Comparison of ENCODE assay signal across 21 cellular contexts in genomic region chr7:151231080-151231479, GRCh38. TPM values are rescaled to one million over a fixed set of nuclear protein-coding genes. Genes with fewer than 3 reads are reported as not detected.
DNase-seq lines count a peak whose midpoint lies in the region; ATAC-seq, FAIRE-seq and TF ChIP-seq lines count a peak whose summit lies in the region.
"Had no signal": no experiment of that assay in that cellular context is flagged by ENCODE, and none has a peak within 500 bp of the region (broad histone marks: within the 10 kb centered on the region; RNA-seq: fewer than 3 reads in every experiment).

No MANE protein-coding gene starts in this region.

- no peak for TF ChIP-seq CTCF in astrocyte (IDR thresholded peaks at IDR 0.05; ENCODE audit: insufficient read depth, low read depth, low read length)
- TF ChIP-seq CTCF in prostate gland (IDR thresholded peaks at IDR 0.05), result no peak
- no peak for TF ChIP-seq CTCF in RWPE1 (conservative IDR thresholded peaks at IDR 0.05; ENCODE audit: low read depth)
- TF ChIP-seq CTCF in pancreas (IDR thresholded peaks at IDR 0.05), result no peak

- no peaks in the 10 kb centered on the region for H3K9me3 Mint-ChIP-seq in activated naive CD8-positive, alpha-beta T cell (ENCODE audit: low read depth)
- no peaks in the 10 kb centered on the region for H3K9me3 Mint-ChIP-seq in activated naive CD8-positive, alpha-beta T cell treated with anti-CD3 and anti-CD28 coated beads for 36 hours
- H3K9me3 Mint-ChIP-seq in astrocyte (ENCODE audit: unreplicated experiment), result no peaks in the 10 kb centered on the region
- H3K9me3 Mint-ChIP-seq in stimulated activated effector memory CD8-positive, alpha-beta T cell treated with anti-CD3 and anti-CD28 coated beads, Interleukin-12 subunit alpha, Interleukin-12 subunit beta, amount 100 ng/mL, for 72 hours, result no peaks in the 10 kb centered on the region
- H3K9me3 Mint-ChIP-seq: naive B cell had no signal

- H3K36me3 ChIP-seq in astrocyte (ENCODE audit: insufficient read depth, low read length) (peaks cover 6% of the 10 kb centered on the region), prostate gland (no peaks in the 10 kb centered on the region), pancreas (peaks cover 0 to 5% (median 0%) of the 10 kb centered on the region in 3 donors)

- CTCF ChIA-PET in RWPE1 (lab: Yijun Ruan, JAX), result no interaction called here

- FAIRE-seq in astrocyte (lab: Jason Lieb, UNC) (no peak), pancreas (lab: Jason Lieb, UNC) (no peak)

- H4K20me1 ChIP-seq in astrocyte (ENCODE audit: insufficient read depth, low read length), result peaks cover 34% of the 10 kb centered on the region

- peaks cover 5% of the 10 kb centered on the region for H3K36me3 Mint-ChIP-seq in activated naive CD8-positive, alpha-beta T cell
- peaks cover 25% of the 10 kb centered on the region for H3K36me3 Mint-ChIP-seq in activated naive CD8-positive, alpha-beta T cell treated with anti-CD3 and anti-CD28 coated beads for 36 hours
- H3K36me3 Mint-ChIP-seq in astrocyte (ENCODE audit: low read depth, unreplicated experiment), result peaks cover 6% of the 10 kb centered on the region
- peaks cover 52% of the 10 kb centered on the region for H3K36me3 Mint-ChIP-seq in stimulated activated effector memory CD8-positive, alpha-beta T cell treated with anti-CD3 and anti-CD28 coated beads, Interleukin-12 subunit alpha, Interleukin-12 subunit beta, amount 100 ng/mL, for 72 hours

- H3K4me1 Mint-ChIP-seq in activated naive CD8-positive, alpha-beta T cell (ENCODE audit: low read depth), result peaks cover 41% of the 10 kb centered on the region
- H3K4me1 Mint-ChIP-seq in activated naive CD8-positive, alpha-beta T cell treated with anti-CD3 and anti-CD28 coated beads for 36 hours, result peaks cover 40% of the 10 kb centered on the region
- peaks cover 22% of the 10 kb centered on the region for H3K4me1 Mint-ChIP-seq in astrocyte (ENCODE audit: low read depth, unreplicated experiment)
- H3K4me1 Mint-ChIP-seq in stimulated activated effector memory CD8-positive, alpha-beta T cell treated with anti-CD3 and anti-CD28 coated beads, Interleukin-12 subunit alpha, Interleukin-12 subunit beta, amount 100 ng/mL, for 72 hours, result peaks cover 46% of the 10 kb centered on the region

- WGBS in prostate gland, result 61% methylated on average over 1 of the region's 1 CpG
- 65 to 73% methylated on average over 1 of the region's 1 CpG for WGBS in pancreas, 2 donors

- H3K4me3 Mint-ChIP-seq in activated naive CD8-positive, alpha-beta T cell, result peak overlapping the region; percentile 93
- H3K4me3 Mint-ChIP-seq in activated naive CD8-positive, alpha-beta T cell treated with anti-CD3 and anti-CD28 coated beads for 36 hours, result no peak overlapping the region
- peak overlapping the region; percentile 96 for H3K4me3 Mint-ChIP-seq in astrocyte (ENCODE audit: unreplicated experiment)
- peak overlapping the region; percentile 99 for H3K4me3 Mint-ChIP-seq in stimulated activated effector memory CD8-positive, alpha-beta T cell treated with anti-CD3 and anti-CD28 coated beads, Interleukin-12 subunit alpha, Interleukin-12 subunit beta, amount 100 ng/mL, for 72 hours

- H3K4me1 ChIP-seq in astrocyte (ENCODE audit: insufficient read depth, low read length) (peaks cover 32% of the 10 kb centered on the region), prostate gland (replicated peaks) (peaks cover 5% of the 10 kb centered on the region), pancreas (peaks cover 5 to 23% (median 7%) of the 10 kb centered on the region in 3 donors)

- H3K9ac ChIP-seq in astrocyte (ENCODE audit: low read length), result no peak overlapping the region

- no peak overlapping the region for H2AFZ ChIP-seq in astrocyte (ENCODE audit: low read depth, low read length)

- no peaks in the 10 kb centered on the region for H3K27me3 Mint-ChIP-seq in activated naive CD8-positive, alpha-beta T cell
- no peaks in the 10 kb centered on the region for H3K27me3 Mint-ChIP-seq in activated naive CD8-positive, alpha-beta T cell treated with anti-CD3 and anti-CD28 coated beads for 36 hours
- H3K27me3 Mint-ChIP-seq in astrocyte (ENCODE audit: low read depth, unreplicated experiment), result no peaks in the 10 kb centered on the region
- H3K27me3 Mint-ChIP-seq: naive B cell had no signal

- no peak for DNase-seq in activated naive CD8-positive, alpha-beta T cell treated with anti-CD3 and anti-CD28 coated beads for 36 hours
- peak; percentile 20 for DNase-seq in M059J (ENCODE audit: low read depth)
- no peak for DNase-seq in astrocyte (ENCODE audit: low read depth)
- no peak for DNase-seq in stimulated activated effector memory CD8-positive, alpha-beta T cell treated with anti-CD3 and anti-CD28 coated beads, Interleukin-12 subunit alpha, Interleukin-12 subunit beta, amount 100 ng/mL, for 72 hours (ENCODE audit: low spot score in 2 of 2)
- no peak for DNase-seq in prostate gland (ENCODE audit: low spot score)
- DNase-seq in RWPE1 (ENCODE audit: low spot score), result no peak
- DNase-seq in pancreas, result no peak
- DNase-seq: activated CD4-positive, alpha-beta T cell treated with anti-CD3 and anti-CD28 coated beads for 4 hours; activated gamma-delta T cell; caudate nucleus; left ventricle myocardium superior; MG63; naive B cell; NCI-H2029 treated with DMSO at 0.1 percent for 48 hours; NCI-H69; Peyer's patch; stimulated activated CD4-positive, alpha-beta T cell treated with anti-CD3 and anti-CD28 coated beads, Interleukin-4, amount 100 ng/mL, for 4 hours; T-helper 1 cell; upper lobe of left lung had no signal

- H3K9me3 ChIP-seq in astrocyte (ENCODE audit: insufficient read depth, low read depth, low read length), result no peaks in the 10 kb centered on the region
- no peaks in the 10 kb centered on the region for H3K9me3 ChIP-seq in prostate gland
- H3K9me3 ChIP-seq in pancreas, result no peaks in the 10 kb centered on the region
- H3K9me3 ChIP-seq: MG63, Peyer's patch, upper lobe of left lung had no signal

- no peak overlapping the region for H3K27ac ChIP-seq in astrocyte (ENCODE audit: low read depth, low read length)
- H3K27ac ChIP-seq in prostate gland, result no peak overlapping the region
- H3K27ac ChIP-seq in RWPE1, result no peak overlapping the region
- no peak overlapping the region for H3K27ac ChIP-seq in pancreas

- peak overlapping the region; percentile 94 for H3K4me2 ChIP-seq in astrocyte (ENCODE audit: low read length)

- no peaks in the 10 kb centered on the region for H3K27me3 ChIP-seq in astrocyte (ENCODE audit: insufficient read depth, low read length)
- no peaks in the 10 kb centered on the region for H3K27me3 ChIP-seq in prostate gland (replicated peaks; ENCODE audit: insufficient read depth)
- H3K27me3 ChIP-seq in pancreas, result no peaks in the 10 kb centered on the region
- H3K27me3 ChIP-seq: MG63, Peyer's patch, upper lobe of left lung had no signal

- ATAC-seq in stimulated activated effector memory CD8-positive, alpha-beta T cell treated with anti-CD3 and anti-CD28 coated beads, Interleukin-12 subunit alpha, Interleukin-12 subunit beta, amount 100 ng/mL, for 72 hours, result no peak
- ATAC-seq in pancreas, result no peak
- ATAC-seq: left ventricle myocardium superior, sciatic nerve had no signal

- H3K27ac Mint-ChIP-seq in activated naive CD8-positive, alpha-beta T cell, result no peak overlapping the region
- H3K27ac Mint-ChIP-seq in activated naive CD8-positive, alpha-beta T cell treated with anti-CD3 and anti-CD28 coated beads for 36 hours, result no peak overlapping the region
- H3K27ac Mint-ChIP-seq in astrocyte (ENCODE audit: unreplicated experiment), result no peak overlapping the region
- no peak overlapping the region for H3K27ac Mint-ChIP-seq in stimulated activated effector memory CD8-positive, alpha-beta T cell treated with anti-CD3 and anti-CD28 coated beads, Interleukin-12 subunit alpha, Interleukin-12 subunit beta, amount 100 ng/mL, for 72 hours

- TF ChIP-seq POLR2A in prostate gland (IDR thresholded peaks at IDR 0.05), result no peak

- peaks cover 50% of the 10 kb centered on the region for H3K79me2 ChIP-seq in astrocyte (ENCODE audit: insufficient read depth, low read length)

- POLR2A ChIA-PET in RWPE1 (lab: Yijun Ruan, JAX; ENCODE audit: low non-redundant PET), result no interaction called here

- intact Hi-C loops in prostate gland (cut with DNase I), result no loop called here
- intact Hi-C loops in pancreas (cut with DNase I), result no loop called here

- no peak overlapping the region for H3K4me3 ChIP-seq in astrocyte (ENCODE audit: insufficient read depth, low read depth, low read length)
- no peak overlapping the region for H3K4me3 ChIP-seq in prostate gland
- H3K4me3 ChIP-seq in pancreas, result no peak overlapping the region

RNA-seq across cellular contexts. Expression of gene CHPF2, which starts 1.2 kb away (rescaled TPM):
- 10 to 100 TPM; 24.5 to 25.1 TPM for total RNA-seq in activated naive CD8-positive, alpha-beta T cell treated with anti-CD3 and anti-CD28 coated beads for 36 hours
- 47.2 and 90.1 TPM in 2 replicates for total RNA-seq in M059J (2014; rRNA removed; shearing (Covaris generic))
- 84.7 and 101 TPM in 2 replicates for total RNA-seq in astrocyte
- total RNA-seq in prostate gland, result 10 to 100 TPM; 40.2 to 72.9 TPM
- total RNA-seq in pancreas, result 10 to 100 TPM; 12.8 to 27.9 (median 18.9) TPM
- 10 to 100 TPM; 35.3 to 38.6 TPM for polyA plus RNA-seq in pancreas

RNA-seq across cellular contexts. Expression of gene ABCF2, which starts 4.1 kb away (rescaled TPM):
- 10 to 100 TPM; 85.2 to 87.5 TPM for total RNA-seq in activated naive CD8-positive, alpha-beta T cell treated with anti-CD3 and anti-CD28 coated beads for 36 hours
- 65.0 and 74.0 TPM in 2 replicates for total RNA-seq in M059J (2014; rRNA removed; shearing (Covaris generic))
- total RNA-seq in astrocyte, result 53.2 and 54.3 TPM in 2 replicates
- 10 to 100 TPM; 23.3 to 33.3 TPM for total RNA-seq in prostate gland
- total RNA-seq in pancreas, result 10 to 100 TPM in 4 of 6 donors, 1 to 10 TPM in 2; 7.1 to 13.6 (median 11.9) TPM
- 10 to 100 TPM in 1 of 2 donors, 1 to 10 TPM in 1; 9.7 to 10.9 TPM for polyA plus RNA-seq in pancreas

RNA-seq across cellular contexts. Expression of gene SMARCD3, which starts 17.4 kb away (rescaled TPM):
- 1 to 10 TPM; 4.1 to 4.3 TPM for total RNA-seq in activated naive CD8-positive, alpha-beta T cell treated with anti-CD3 and anti-CD28 coated beads for 36 hours
- total RNA-seq in M059J (2014; rRNA removed; shearing (Covaris generic)), result 3.2 and 4.3 TPM in 2 replicates
- total RNA-seq in astrocyte, result 47.7 and 50.0 TPM in 2 replicates
- 100 to 1,000 TPM in 1 of 2 donors, 10 to 100 TPM in 1; 35.6 to 108 TPM for total RNA-seq in prostate gland
- total RNA-seq in pancreas, result 10 to 100 TPM; 13.0 to 30.8 (median 15.3) TPM
- 10 to 100 TPM; 46.6 to 69.9 TPM for polyA plus RNA-seq in pancreas

RNA-seq across cellular contexts. Expression of gene H2BK1, which starts 20.8 kb away (rescaled TPM):
- not detected for total RNA-seq in activated naive CD8-positive, alpha-beta T cell treated with anti-CD3 and anti-CD28 coated beads for 36 hours
- not detected in 2 replicates for total RNA-seq in M059J (2014; rRNA removed; shearing (Covaris generic))
- total RNA-seq in astrocyte (not detected in 2 replicates), prostate gland (1 to 10 TPM in 1 of 2 donors, not detected in 1; 3.0 TPM), pancreas (not detected)
- polyA plus RNA-seq in pancreas, result not detected
- total RNA-seq: left ventricle myocardium superior, Peyer's patch, sciatic nerve, upper lobe of left lung had no signal

RNA-seq across cellular contexts. Expression of gene ASB10, which starts 44.0 kb away (rescaled TPM):
- total RNA-seq in activated naive CD8-positive, alpha-beta T cell treated with anti-CD3 and anti-CD28 coated beads for 36 hours, result not detected
- not detected in 2 replicates for total RNA-seq in M059J (2014; rRNA removed; shearing (Covaris generic))
- total RNA-seq in astrocyte (not detected in 2 replicates), prostate gland (not detected), pancreas (not detected)
- not detected for polyA plus RNA-seq in pancreas
- total RNA-seq: Peyer's patch, sciatic nerve, upper lobe of left lung had no signal
